ENCODE assay signal across 8 cellular contexts in the genomic region with DNA sequence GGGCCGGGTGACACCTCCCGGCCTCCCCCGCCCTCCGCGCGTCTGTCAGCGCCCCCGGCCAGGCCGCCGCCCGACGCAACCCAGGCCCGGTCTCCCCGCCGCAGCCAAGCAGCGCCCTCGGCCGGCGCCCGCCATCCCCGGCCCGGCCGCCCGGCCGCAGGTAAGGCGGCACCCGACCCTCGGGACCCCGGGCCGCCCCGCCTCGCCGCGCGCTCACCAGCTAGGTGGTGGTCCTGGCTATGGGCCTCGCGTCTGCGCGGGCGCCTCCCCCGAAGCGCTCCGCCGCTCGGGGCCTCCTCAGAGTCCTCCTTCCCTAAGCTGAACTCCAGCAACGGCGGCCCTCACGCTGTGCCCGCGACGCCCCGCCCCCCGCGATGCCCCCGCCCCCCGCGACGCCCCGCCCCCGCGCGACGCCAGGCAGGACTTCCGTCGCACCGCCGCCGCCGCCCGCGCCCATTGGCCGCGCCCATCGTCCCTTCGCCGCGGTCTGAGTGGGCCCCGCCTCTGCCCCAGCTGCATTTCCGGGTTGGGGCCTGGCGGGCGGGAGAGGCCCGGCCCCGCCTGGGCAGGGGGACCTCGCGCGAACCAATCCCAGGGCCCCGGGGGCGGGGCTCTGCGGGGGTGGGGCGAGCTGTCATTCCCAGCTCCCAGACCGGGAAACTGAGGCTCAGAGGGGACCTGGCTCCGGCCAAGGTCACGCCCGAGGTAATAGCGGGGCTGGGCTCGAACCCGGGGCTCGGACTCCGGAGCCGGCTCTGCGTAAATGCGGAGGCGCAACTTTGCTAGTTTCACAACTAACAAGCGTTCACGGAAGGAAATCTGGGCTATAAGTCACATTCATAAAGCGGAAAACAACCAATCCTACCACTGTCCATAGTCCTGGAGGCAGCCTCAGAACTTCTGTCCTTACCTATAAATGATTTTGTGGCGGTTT. TPM values are rescaled to one million over a fixed set of nuclear protein-coding genes. Genes with fewer than 3 reads are reported as not detected.
DNase-seq lines count a peak whose midpoint lies in the region; ATAC-seq and TF ChIP-seq lines count a peak whose summit lies in the region.

No MANE protein-coding gene starts in this region.

- peak overlapping the region; percentile 97 for H3K27ac ChIP-seq in right cardiac atrium (ENCODE audit: low read length)
- H3K27ac ChIP-seq in rectal smooth muscle tissue (ENCODE audit: low read depth, low read length): peak overlapping the region; percentile 75
- peak overlapping the region; percentile 72 for H3K27ac ChIP-seq in vagina

- no peaks in the 10 kb centered on the region for H3K27me3 Mint-ChIP-seq in T-helper 17 cell

- intact Hi-C loops in right cardiac atrium (cut with DNase I) (no loop called here), vagina (cut with DNase I) (no loop called here)

- DNase-seq in NCI-H187 (lab: John Stamatoyannopoulos, UW) (peak; percentile 96 to 99), T-helper 17 cell (peak; percentile 90 to 97 (median 97)), anterior cingulate cortex (lab: John Stamatoyannopoulos, UW) (peak; percentile 30 to 98 (median 93)), right cardiac atrium (peak; percentile 97 to 99 (median 99)), vagina (ENCODE audit: extremely low spot score in 2 of 2) (peak in 1 of 2 donors; percentile 94)

- H3K36me3 ChIP-seq in rectal smooth muscle tissue (ENCODE audit: control insufficient read depth, insufficient read depth, low read length) (no peaks in the 10 kb centered on the region), vagina (peaks cover 0 to 7% of the 10 kb centered on the region in 2 donors)

- H3K9me3 ChIP-seq in T-helper 17 cell (ENCODE audit: control insufficient read depth, low read length, poor library complexity, severe bottlenecking): no peaks in the 10 kb centered on the region
- no peaks in the 10 kb centered on the region for H3K9me3 ChIP-seq in right cardiac atrium (ENCODE audit: control insufficient read depth, low read length)
- no peaks in the 10 kb centered on the region for H3K9me3 ChIP-seq in vagina

- no peaks in the 10 kb centered on the region for H3K36me3 Mint-ChIP-seq in T-helper 17 cell (ENCODE audit: low read depth)

- peaks cover 6% of the 10 kb centered on the region for H3K4me1 ChIP-seq in right cardiac atrium (ENCODE audit: control insufficient read depth, insufficient read depth, low read length)
- H3K4me1 ChIP-seq in rectal smooth muscle tissue (ENCODE audit: control insufficient read depth, insufficient read depth, low read length): peaks cover 6% of the 10 kb centered on the region
- H3K4me1 ChIP-seq in vagina: peaks cover 32% of the 10 kb centered on the region

- under 1% methylated on average over 107 of the region's 107 CpGs for WGBS in right cardiac atrium

- peak overlapping the region; percentile 98 for H3K4me3 ChIP-seq in right cardiac atrium (ENCODE audit: low read length)
- H3K4me3 ChIP-seq in rectal smooth muscle tissue (ENCODE audit: low read length): peak overlapping the region; percentile 86
- peak overlapping the region; percentile 61 to 64 for H3K4me3 ChIP-seq in vagina

- H3K27me3 ChIP-seq in right cardiac atrium (ENCODE audit: control insufficient read depth, insufficient read depth) (no peaks in the 10 kb centered on the region), rectal smooth muscle tissue (ENCODE audit: control insufficient read depth, insufficient read depth, low read length) (no peaks in the 10 kb centered on the region), vagina (no peaks in the 10 kb centered on the region)

- H3K4me3 Mint-ChIP-seq in T-helper 17 cell: peak overlapping the region; percentile 74

- H3K4me1 Mint-ChIP-seq in T-helper 17 cell: peaks cover 11% of the 10 kb centered on the region

- H3K27ac Mint-ChIP-seq in T-helper 17 cell: peak overlapping the region; percentile 34

- peak in 1 of 2 donors; percentile 56 for TF ChIP-seq POLR2A in vagina (IDR thresholded peaks at IDR 0.05)

- TF ChIP-seq CTCF in vagina (IDR thresholded peaks at IDR 0.05): no peak

- H3K9ac ChIP-seq in rectal smooth muscle tissue (ENCODE audit: low read length): no peak overlapping the region

- ATAC-seq in GM18502 (IDR thresholded peaks at IDR 0.05; ENCODE audit: poor library complexity, unreplicated experiment): peak; percentile 85
- peak; percentile 84 for ATAC-seq in HG02943 (IDR thresholded peaks at IDR 0.05; ENCODE audit: low read depth, unreplicated experiment)
- peak; percentile 96 for ATAC-seq in T-helper 17 cell
- peak; percentile 98 for ATAC-seq in right cardiac atrium

RNA-seq across cellular contexts. Expression of gene KCTD5, which starts 9.0 kb away (rescaled TPM):
- total RNA-seq in T-helper 17 cell: 10 to 100 TPM; 19.6 to 21.9 TPM
- 10 to 100 TPM; 10.6 to 13.7 (median 12.0) TPM for total RNA-seq in right cardiac atrium
- 11.1 TPM for polyA plus RNA-seq in right cardiac atrium
- 19.4 TPM for total RNA-seq in vagina

RNA-seq across cellular contexts. Expression of gene PRSS27, which starts 46.7 kb away (rescaled TPM):
- total RNA-seq in T-helper 17 cell (1 to 10 TPM in 1 of 2 donors, under 1 TPM in 1; 0.83 to 1.4 TPM), right cardiac atrium (under 1 TPM; 0.32 to 0.64 (median 0.37) TPM), vagina (61.6 TPM)
- 0.25 TPM for polyA plus RNA-seq in right cardiac atrium

Comparison
In these comparisons a context has a peak if more than half of its experiments do, and no peak if none do; other contexts are left out.
1. RNA of gene PRSS27, which starts 46.7 kb away (total RNA-seq): 61.6 TPM in vagina (single experiment); 0.83 to 1.4 TPM in T-helper 17 cell and 0.32 to 0.64 TPM in right cardiac atrium; every median in the first group is over 10 times any median in the second.
2. Peak in every context shown above with its lines, with median percentiles within 50 percentile points of each other: ATAC-seq, H3K27ac ChIP-seq and H3K4me3 ChIP-seq.